Comparison of ENCODE assay signal across 8 cellular contexts in the genomic region with DNA sequence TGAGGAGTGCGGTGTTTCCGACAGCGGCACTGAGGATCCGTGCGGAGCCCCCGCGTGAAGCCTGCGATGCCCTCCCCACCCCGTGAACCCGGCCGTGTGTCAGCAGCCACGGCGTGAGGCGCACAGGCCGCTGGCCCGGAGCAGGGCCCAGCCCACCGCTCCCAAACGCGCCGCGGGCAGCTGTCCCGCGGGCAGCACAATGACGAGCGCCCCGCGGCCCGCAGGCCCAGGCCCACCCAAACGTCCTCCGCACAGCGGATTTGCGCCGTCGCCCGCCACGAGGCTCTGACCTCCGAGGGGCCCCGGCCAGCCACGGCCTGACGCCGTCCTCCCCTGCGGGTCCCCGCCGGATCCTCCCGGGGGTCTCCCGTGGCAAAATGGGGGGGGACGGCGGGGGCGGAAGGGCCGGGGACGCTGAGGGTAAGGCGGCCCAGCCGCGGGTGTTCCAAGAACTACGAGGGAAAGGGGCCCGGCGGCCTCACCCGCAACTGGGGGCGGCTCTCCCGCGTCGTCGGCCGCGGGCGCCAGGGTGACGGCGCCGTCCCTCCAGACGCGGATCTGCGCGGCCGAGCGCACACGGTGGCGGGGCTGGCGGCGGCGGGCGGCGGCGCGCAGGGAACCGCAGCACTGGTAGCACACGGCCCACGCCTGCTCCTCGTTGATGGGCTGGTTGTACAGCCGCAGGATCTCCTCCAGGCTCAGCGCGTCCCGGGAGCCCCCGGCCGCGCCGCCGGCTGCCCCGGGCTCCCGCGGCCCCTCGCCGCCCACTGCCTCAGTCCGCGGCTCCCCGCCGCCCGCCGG. TPM values are rescaled to one million over a fixed set of nuclear protein-coding genes. Genes with fewer than 3 reads are reported as not detected.
A peak's percentile ranks its signal among the peaks of the same experiment; 100 is the strongest.
DNase-seq lines count a peak whose midpoint lies in the region; ATAC-seq, FAIRE-seq and TF ChIP-seq lines count a peak whose summit lies in the region.

No MANE protein-coding gene starts in this region.

- FAIRE-seq in HepG2 (lab: Jason Lieb, UNC), result no peak

- TF ChIP-seq EP300 in HepG2 (IDR thresholded peaks at IDR 0.05; ENCODE audit: low read depth in 2 of 2, low read length in 2 of 2) (no peak), HepG2 (CRISPR knock-in tag; IDR thresholded peaks at IDR 0.05; ENCODE audit: borderline replicate concordance) (no peak)

- DNase-seq in AG10803 (ENCODE audit: low read depth) (peak; percentile 51), HepG2 (ENCODE audit: low spot score) (no peak), KG1 (lab: John Stamatoyannopoulos, UW) (no peak)
- peak; percentile 34 for DNase-seq in T-helper 2 cell treated with Interferon-gamma antibody and Interleukin-4, amounts not matched to agents 5 μg/mL and 100 μg/mL, for 36 hours (ENCODE audit: low spot score)
- DNase-seq in stimulated activated CD8-positive, alpha-beta memory T cell treated with anti-CD3 and anti-CD28 coated beads, Interleukin-2, amount 100 ng/mL, for 48 hours (ENCODE audit: low read depth in 2 of 2), result peak; percentile 8 to 11

- peaks cover 24% of the 10 kb centered on the region for H3K4me1 ChIP-seq in HepG2 (ENCODE audit: insufficient read depth, low read length)

- H2AFZ ChIP-seq in HepG2 (ENCODE audit: low read length), result no peak overlapping the region

- H3K4me3 Mint-ChIP-seq in T-helper 2 cell treated with Interferon-gamma antibody and Interleukin-4, amounts not matched to agents 5 μg/mL and 100 μg/mL, for 36 hours, result peak overlapping the region; percentile 81

- H3K9me3 ChIP-seq in HepG2 (ENCODE audit: low read length), result no peaks in the 10 kb centered on the region

- H3K4me1 Mint-ChIP-seq in T-helper 2 cell treated with Interferon-gamma antibody and Interleukin-4, amounts not matched to agents 5 μg/mL and 100 μg/mL, for 36 hours (ENCODE audit: low read depth), result peaks cover 38% of the 10 kb centered on the region

- H3K79me2 ChIP-seq in HepG2 (ENCODE audit: insufficient read depth, low read length), result peaks cover 16% of the 10 kb centered on the region

- H3K36me3 ChIP-seq in HepG2 (replicated peaks in 1 of 2; ENCODE audit: control insufficient read depth in 1 of 2, insufficient read depth in 2 of 2, low read length in 2 of 2), result no peaks in the 10 kb centered on the region

- TF ChIP-seq POLR2A in HepG2 (IDR thresholded peaks at IDR 0.05; ENCODE audit: insufficient read depth in 1 of 2, low read depth in 2 of 2, low read length in 2 of 2), result no peak

- no TSS peak for BruUV-seq in HepG2 (replicated peaks; lab: Mats Ljungman, UMichigan)

- H3K27me3 ChIP-seq in HepG2 (ENCODE audit: control insufficient read depth in 1 of 2, insufficient read depth in 2 of 2, low read length in 2 of 2), result no peaks in the 10 kb centered on the region

- intact Hi-C loops in HepG2 (cut with micrococcal nuclease; ENCODE audit: unreplicated experiment), result loop anchor here (5.0 kb wide), 3 partner anchors 195 to 375 kb away; no protein-coding TSS in a partner anchor

- no peak for TF ChIP-seq CTCF in AG10803 (conservative IDR thresholded peaks at IDR 0.05; ENCODE audit: low read length)
- TF ChIP-seq CTCF in HepG2 (CRISPR knock-in tag; IDR thresholded peaks at IDR 0.05), result no peak; the same call in 1 of the 2 replicates

- H4K20me1 ChIP-seq in HepG2 (ENCODE audit: insufficient read depth, low read length), result no peaks in the 10 kb centered on the region

- H3K4me2 ChIP-seq in HepG2 (ENCODE audit: low read depth, low read length), result peak overlapping the region; percentile 86

- TF ChIP-seq RAD21 in HepG2 (CRISPR knock-in tag; IDR thresholded peaks at IDR 0.05), result peak; percentile 18; the same call in 1 of the 2 replicates

- ATAC-seq in GM18867 (IDR thresholded peaks at IDR 0.05; ENCODE audit: unreplicated experiment), result peak; percentile 50
- ATAC-seq in HG03103 (IDR thresholded peaks at IDR 0.05; ENCODE audit: low read depth, unreplicated experiment), result peak; percentile 35
- peak; percentile 79 for ATAC-seq in HepG2

- H3K9me3 Mint-ChIP-seq in T-helper 2 cell treated with Interferon-gamma antibody and Interleukin-4, amounts not matched to agents 5 μg/mL and 100 μg/mL, for 36 hours, result no peaks in the 10 kb centered on the region

- H3K4me3 ChIP-seq in AG10803 (ENCODE audit: low read length), result peak overlapping the region; percentile 87
- H3K4me3 ChIP-seq in HepG2 (replicated peaks in 1 of 3; ENCODE audit: insufficient read depth in 1 of 3, low read depth in 2 of 3, low read length in 3 of 3), result peak overlapping the region; percentile 78 to 86 (median 85)

- H3K27ac ChIP-seq in cingulate gyrus (ENCODE audit: low read depth, low read length) (peak overlapping the region; percentile 93), HepG2 (ENCODE audit: extremely low read length, insufficient read depth, low read length) (peak overlapping the region; percentile 23)

- H3K9ac ChIP-seq in HepG2 (ENCODE audit: insufficient read depth, low read depth, low read length), result peak overlapping the region; percentile 74

- CTCF ChIA-PET in HepG2 (lab: Yijun Ruan, JAX; ENCODE audit: low intra/inter-chr PET ratio, low total read pairs), result interaction anchor here (6.0 kb wide), 1 partner anchor 265 kb away, joined by 55 read pairs; no protein-coding TSS in a partner anchor

- peaks cover 7% of the 10 kb centered on the region for H3K36me3 Mint-ChIP-seq in T-helper 2 cell treated with Interferon-gamma antibody and Interleukin-4, amounts not matched to agents 5 μg/mL and 100 μg/mL, for 36 hours (ENCODE audit: low read depth)

- POLR2A ChIA-PET in HepG2 (lab: Yijun Ruan, JAX), result interaction anchor here (0.9 to 1.0 kb wide), 2 partner anchors 236 to 280 kb away, joined by 3 read pairs; a partner anchor contains a TSS

- in situ Hi-C loops in HepG2 (cut with HindIII; ENCODE audit: extremely low pct_ligation_motif_present, low pct_unique_long_range_greater_than_20kb), result loop anchor here (5.0 kb wide), 2 partner anchors 115 to 265 kb away; no protein-coding TSS in a partner anchor

- 0% methylated on average over 22 of the region's 108 CpGs for WGBS in HepG2 (ENCODE audit: low lambda C conversion rate)

- H3K27ac Mint-ChIP-seq in T-helper 2 cell treated with Interferon-gamma antibody and Interleukin-4, amounts not matched to agents 5 μg/mL and 100 μg/mL, for 36 hours, result peak overlapping the region; percentile 70

- H3K27me3 Mint-ChIP-seq in T-helper 2 cell treated with Interferon-gamma antibody and Interleukin-4, amounts not matched to agents 5 μg/mL and 100 μg/mL, for 36 hours (ENCODE audit: low read depth), result peaks cover 16% of the 10 kb centered on the region

RNA-seq across cellular contexts. Expression of a gene that starts 0.7 kb away (rescaled TPM):
- 21.3 and 28.1 TPM in 2 replicates for total RNA-seq in HepG2 (2016; rRNA removed; fragmentation: Illumina TruSeq; extraction: Trizol)
- total RNA-seq in HepG2 (2016; cell fraction: cytosol; rRNA removed; fragmentation: Illumina TruSeq; extraction: Trizol; ENCODE audit: low read depth), result 6.0 and 6.9 TPM in 2 replicates
- total RNA-seq in HepG2 (2016; cell fraction: insoluble cytoplasmic fraction; rRNA removed; fragmentation: Illumina TruSeq; extraction: Trizol), result 22.4 and 29.7 TPM in 2 replicates
- total RNA-seq in HepG2 (2016; cell fraction: membrane; rRNA removed; fragmentation: Illumina TruSeq; extraction: Trizol), result 15.7 and 18.0 TPM in 2 replicates
- total RNA-seq in HepG2 (2016; cell fraction: nucleus; rRNA removed; fragmentation: Illumina TruSeq; extraction: Trizol), result 19.0 and 22.0 TPM in 2 replicates
- polyA plus RNA-seq in HepG2 (2011; rRNA removed), result 9.9 and 10.1 TPM in 2 replicates
- polyA plus RNA-seq in HepG2 (2011; cell fraction: cytosol; rRNA removed), result 6.6 and 8.9 TPM in 2 replicates
- 6.8 and 7.4 TPM in 2 replicates for polyA plus RNA-seq in HepG2 (2011; cell fraction: nucleus; rRNA removed)
- 8.4 and 12.6 TPM in 2 replicates for polyA plus RNA-seq in HepG2 (2012)
- 1.8 and 2.3 TPM in 2 replicates for polyA plus RNA-seq in HepG2 (2016; cell fraction: cytosol; fragmentation: Illumina TruSeq; extraction: Trizol; ENCODE audit: low read depth)
- 19.3 and 20.2 TPM in 2 replicates for polyA plus RNA-seq in HepG2 (2016; cell fraction: insoluble cytoplasmic fraction; fragmentation: Illumina TruSeq; extraction: Trizol; ENCODE audit: low read depth)
- 6.7 and 7.2 TPM in 2 replicates for polyA plus RNA-seq in HepG2 (2016; cell fraction: membrane; fragmentation: Illumina TruSeq; extraction: Trizol; ENCODE audit: low read depth)
- 28.6 and 33.9 TPM in 2 replicates for polyA plus RNA-seq in HepG2 (2016; cell fraction: nucleus; fragmentation: Illumina TruSeq; extraction: Trizol; ENCODE audit: insufficient read depth, low read depth)
- polyA minus RNA-seq in HepG2 (2011; rRNA and poly(A)+ RNA removed; ENCODE audit: low replicate concordance), result 14.8 and 27.8 TPM in 2 replicates
- 13.6 and 18.8 TPM in 2 replicates for polyA minus RNA-seq in HepG2 (2011; cell fraction: cytosol; rRNA and poly(A)+ RNA removed)
- 14.2 and 17.7 TPM in 2 replicates for polyA minus RNA-seq in HepG2 (2011; cell fraction: nucleus; rRNA and poly(A)+ RNA removed)

RNA-seq across cellular contexts. Expression of a gene that starts 45.3 kb away (rescaled TPM):
- total RNA-seq in HepG2 (2016; rRNA removed; fragmentation: Illumina TruSeq; extraction: Trizol), result 15.1 and 19.4 TPM in 2 replicates
- total RNA-seq in HepG2 (2016; cell fraction: cytosol; rRNA removed; fragmentation: Illumina TruSeq; extraction: Trizol; ENCODE audit: low read depth), result 4.2 and 4.9 TPM in 2 replicates
- total RNA-seq in HepG2 (2016; cell fraction: insoluble cytoplasmic fraction; rRNA removed; fragmentation: Illumina TruSeq; extraction: Trizol), result 15.4 and 19.7 TPM in 2 replicates
- total RNA-seq in HepG2 (2016; cell fraction: membrane; rRNA removed; fragmentation: Illumina TruSeq; extraction: Trizol), result 6.6 and 7.0 TPM in 2 replicates
- total RNA-seq in HepG2 (2016; cell fraction: nucleus; rRNA removed; fragmentation: Illumina TruSeq; extraction: Trizol), result 12.6 and 15.6 TPM in 2 replicates
- 10.9 and 13.9 TPM in 2 replicates for polyA plus RNA-seq in HepG2 (2011; rRNA removed)
- polyA plus RNA-seq in HepG2 (2011; cell fraction: cytosol; rRNA removed), result 7.8 and 7.9 TPM in 2 replicates
- polyA plus RNA-seq in HepG2 (2011; cell fraction: nucleus; rRNA removed), result 9.8 and 11.9 TPM in 2 replicates
- polyA plus RNA-seq in HepG2 (2012), result 8.9 TPM in 2 replicates
- polyA plus RNA-seq in HepG2 (2016; cell fraction: cytosol; fragmentation: Illumina TruSeq; extraction: Trizol; ENCODE audit: low read depth), result 1.2 and 1.3 TPM in 2 replicates
- polyA plus RNA-seq in HepG2 (2016; cell fraction: insoluble cytoplasmic fraction; fragmentation: Illumina TruSeq; extraction: Trizol; ENCODE audit: low read depth), result 13.3 and 15.0 TPM in 2 replicates
- 1.8 TPM in 2 replicates for polyA plus RNA-seq in HepG2 (2016; cell fraction: membrane; fragmentation: Illumina TruSeq; extraction: Trizol; ENCODE audit: low read depth)
- polyA plus RNA-seq in HepG2 (2016; cell fraction: nucleus; fragmentation: Illumina TruSeq; extraction: Trizol; ENCODE audit: insufficient read depth, low read depth), result 13.9 and 14.0 TPM in 2 replicates
- polyA minus RNA-seq in HepG2 (2011; rRNA and poly(A)+ RNA removed; ENCODE audit: low replicate concordance), result 6.2 and 7.1 TPM in 2 replicates
- 8.8 and 9.5 TPM in 2 replicates for polyA minus RNA-seq in HepG2 (2011; cell fraction: cytosol; rRNA and poly(A)+ RNA removed)
- 21.0 and 25.5 TPM in 2 replicates for polyA minus RNA-seq in HepG2 (2011; cell fraction: nucleus; rRNA and poly(A)+ RNA removed)

RNA-seq across cellular contexts. Expression of a gene that starts 45.6 kb away (rescaled TPM):
- 94.8 and 133 TPM in 2 replicates for total RNA-seq in HepG2 (2016; rRNA removed; fragmentation: Illumina TruSeq; extraction: Trizol)
- 45.3 and 48.4 TPM in 2 replicates for total RNA-seq in HepG2 (2016; cell fraction: cytosol; rRNA removed; fragmentation: Illumina TruSeq; extraction: Trizol; ENCODE audit: low read depth)
- total RNA-seq in HepG2 (2016; cell fraction: insoluble cytoplasmic fraction; rRNA removed; fragmentation: Illumina TruSeq; extraction: Trizol), result 94.6 and 133 TPM in 2 replicates
- total RNA-seq in HepG2 (2016; cell fraction: membrane; rRNA removed; fragmentation: Illumina TruSeq; extraction: Trizol), result 77.8 and 78.0 TPM in 2 replicates
- 49.2 and 51.5 TPM in 2 replicates for total RNA-seq in HepG2 (2016; cell fraction: nucleus; rRNA removed; fragmentation: Illumina TruSeq; extraction: Trizol)
- polyA plus RNA-seq in HepG2 (2011; rRNA removed), result 40.8 and 53.4 TPM in 2 replicates
- polyA plus RNA-seq in HepG2 (2011; cell fraction: cytosol; rRNA removed), result 33.3 and 37.5 TPM in 2 replicates
- polyA plus RNA-seq in HepG2 (2011; cell fraction: nucleus; rRNA removed), result 15.1 and 19.9 TPM in 2 replicates
- 60.7 and 69.3 TPM in 2 replicates for polyA plus RNA-seq in HepG2 (2012)
- 40.3 and 41.0 TPM in 2 replicates for polyA plus RNA-seq in HepG2 (2016; cell fraction: cytosol; fragmentation: Illumina TruSeq; extraction: Trizol; ENCODE audit: low read depth)
- 132 and 137 TPM in 2 replicates for polyA plus RNA-seq in HepG2 (2016; cell fraction: insoluble cytoplasmic fraction; fragmentation: Illumina TruSeq; extraction: Trizol; ENCODE audit: low read depth)
- 67.1 and 72.3 TPM in 2 replicates for polyA plus RNA-seq in HepG2 (2016; cell fraction: membrane; fragmentation: Illumina TruSeq; extraction: Trizol; ENCODE audit: low read depth)
- polyA plus RNA-seq in HepG2 (2016; cell fraction: nucleus; fragmentation: Illumina TruSeq; extraction: Trizol; ENCODE audit: insufficient read depth, low read depth), result 76.0 and 78.0 TPM in 2 replicates
- 36.2 and 55.8 TPM in 2 replicates for polyA minus RNA-seq in HepG2 (2011; rRNA and poly(A)+ RNA removed; ENCODE audit: low replicate concordance)
- 33.5 and 35.7 TPM in 2 replicates for polyA minus RNA-seq in HepG2 (2011; cell fraction: cytosol; rRNA and poly(A)+ RNA removed)
- polyA minus RNA-seq in HepG2 (2011; cell fraction: nucleus; rRNA and poly(A)+ RNA removed), result 19.4 and 20.3 TPM in 2 replicates

Comparison
In these comparisons a context has a peak if more than half of its experiments do, and no peak if none do; other contexts are left out.
1. DNase-seq: peak in AG10803 (single experiment), T-helper 2 cell treated with Interferon-gamma antibody and Interleukin-4, amounts not matched to agents 5 μg/mL and 100 μg/mL, for 36 hours (single experiment) and stimulated activated CD8-positive, alpha-beta memory T cell treated with anti-CD3 and anti-CD28 coated beads, Interleukin-2, amount 100 ng/mL, for 48 hours (2 of 2); none in HepG2 (single experiment) and KG1 (single experiment).
2. Peak in every context shown above with its lines, with median percentiles within 50 percentile points of each other: ATAC-seq.